In genomic region chr9:35026671-35027070, GRCh38 we compare ENCODE assay signal across 16 cellular contexts. TPM values are rescaled to one million over a fixed set of nuclear protein-coding genes. Genes with fewer than 3 reads are reported as not detected.
DNase-seq lines count a peak whose midpoint lies in the region; ATAC-seq and TF ChIP-seq lines count a peak whose summit lies in the region.
"Had no signal": no experiment of that assay in that cellular context is flagged by ENCODE, and none has a peak within 500 bp of the region (broad histone marks: within the 10 kb centered on the region; RNA-seq: fewer than 3 reads in every experiment).

No MANE protein-coding gene starts in this region.

- no TSS peak for BruUV-seq in HCT116 (replicated peaks; lab: Mats Ljungman, UMichigan)
- no TSS peak for BruUV-seq in Panc1 (replicated peaks; lab: Mats Ljungman, UMichigan)

- H3K9ac ChIP-seq in HCT116 (ENCODE audit: low read length), result no peak overlapping the region

- H3K4me3 ChIP-seq in HCT116 (replicated peaks in 1 of 2; ENCODE audit: low read depth in 1 of 2, low read length in 2 of 2) (no peak overlapping the region), Panc1 (ENCODE audit: low read depth in 2 of 2, low read length in 2 of 2) (no peak overlapping the region), fibroblast of pulmonary artery (replicated peaks; ENCODE audit: low read depth, low read length) (no peak overlapping the region), psoas muscle (no peak overlapping the region), upper lobe of right lung (no peak overlapping the region)
- H3K4me3 ChIP-seq: ovary, thoracic aorta had no signal

- H3K36me3 ChIP-seq in HCT116 (ENCODE audit: control insufficient read depth in 1 of 2, insufficient read depth in 2 of 2, low read length in 2 of 2), result no peaks in the 10 kb centered on the region
- H3K36me3 ChIP-seq in Panc1 (ENCODE audit: control insufficient read depth, insufficient read depth, low read length), result no peaks in the 10 kb centered on the region
- H3K36me3 ChIP-seq in psoas muscle (ENCODE audit: insufficient read depth in 1 of 2, low read depth in 1 of 2), result peaks cover 0 to 61% of the 10 kb centered on the region in 2 donors
- H3K36me3 ChIP-seq in upper lobe of right lung, result no peaks in the 10 kb centered on the region
- H3K36me3 ChIP-seq: ovary had no signal

- TF ChIP-seq CTCF in HCT116 (IDR thresholded peaks at IDR 0.05 in 2 of 3, conservative IDR thresholded peaks at IDR 0.05 in 1 of 3; ENCODE audit: borderline replicate concordance in 1 of 3, insufficient read depth in 1 of 3, low read depth in 2 of 3, low read length in 2 of 3) (no peak), Panc1 (IDR thresholded peaks at IDR 0.05) (no peak), fibroblast of pulmonary artery (IDR thresholded peaks at IDR 0.05; ENCODE audit: low read length, missing control alignments) (no peak), psoas muscle (IDR thresholded peaks at IDR 0.05) (no peak), upper lobe of right lung (IDR thresholded peaks at IDR 0.05) (no peak)

- no peak for TF ChIP-seq RAD21 in HCT116 (IDR thresholded peaks at IDR 0.05; ENCODE audit: low read depth)

- peaks cover 2% of the 10 kb centered on the region for H3K36me3 Mint-ChIP-seq in activated naive CD4-positive, alpha-beta T cell treated with anti-CD3 and anti-CD28 coated beads, Interleukin-2, amount 10 ng/mL, durations not matched to agents 7 days and 5 days

- no peaks in the 10 kb centered on the region for H4K20me1 ChIP-seq in HCT116 (ENCODE audit: insufficient read depth)

- DNase-seq in HCT116 (ENCODE audit: low read depth, low spot score) (no peak), Panc1 (ENCODE audit: low read depth, low spot score) (no peak), fibroblast of pulmonary artery (ENCODE audit: low read depth) (peak; percentile 28), psoas muscle (no peak), upper lobe of right lung (no peak)
- DNase-seq in activated naive CD4-positive, alpha-beta T cell treated with anti-CD3 and anti-CD28 coated beads, Interleukin-2, amount 10 ng/mL, durations not matched to agents 7 days and 5 days, result no peak
- DNase-seq: activated CD4-positive, alpha-beta T cell treated with anti-CD3 and anti-CD28 coated beads for 4 hours; activated naive CD4-positive, alpha-beta T cell treated with anti-CD3 and anti-CD28 coated beads for 36 hours; DMS79; left colon had no signal

- in situ Hi-C loops in Panc1 (cut with HindIII; ENCODE audit: low pct_unique_long_range_greater_than_20kb, low sequenced_read_pairs), result no loop called here

- no peak overlapping the region for H2AFZ ChIP-seq in HCT116 (ENCODE audit: low read depth, low read length, poor library complexity, severe bottlenecking)

- H3K4me2 ChIP-seq in HCT116 (ENCODE audit: low read length), result peak overlapping the region; percentile 38

- no peak for TF ChIP-seq POLR2A in HCT116 (IDR thresholded peaks at IDR 0.05; ENCODE audit: borderline replicate concordance, extremely low read depth, insufficient read depth, insufficient read length)

- H3K9me2 ChIP-seq in HCT116 (ENCODE audit: insufficient read depth), result no peaks in the 10 kb centered on the region

- H3K27ac ChIP-seq in HCT116 (ENCODE audit: low read depth, low read length) (no peak overlapping the region), Panc1 (ENCODE audit: low read length) (peak overlapping the region; percentile 14; the same call in 1 of the 2 replicates), psoas muscle (peak overlapping the region; percentile 64), upper lobe of right lung (no peak overlapping the region)
- H3K27ac ChIP-seq: thoracic aorta had no signal

- no peaks in the 10 kb centered on the region for H3K9me3 Mint-ChIP-seq in activated naive CD4-positive, alpha-beta T cell treated with anti-CD3 and anti-CD28 coated beads, Interleukin-2, amount 10 ng/mL, durations not matched to agents 7 days and 5 days
- H3K9me3 Mint-ChIP-seq: activated naive CD4-positive, alpha-beta T cell treated with anti-CD3 and anti-CD28 coated beads for 36 hours; brain; T-helper 2 cell treated with Interferon-gamma antibody and Interleukin-4, amounts not matched to agents 5 μg/mL and 100 μg/mL, for 36 hours had no signal

- POLR2A ChIA-PET in HCT116 (lab: Charles Lee), result no interaction called here
- POLR2A ChIA-PET in Panc1 (lab: Charles Lee), result interaction anchor here (0.6 to 1.1 kb wide), 2 partner anchors 13 to 37 kb away, joined by 4 to 8 read pairs; partner anchors contain the start of gene DNAJB5

- no peaks in the 10 kb centered on the region for H3K9me3 ChIP-seq in HCT116 (ENCODE audit: control insufficient read depth in 1 of 2, insufficient read depth in 1 of 2, low read depth in 1 of 2, low read length in 2 of 2)
- H3K9me3 ChIP-seq in Panc1 (ENCODE audit: control insufficient read depth, insufficient read depth, low read depth, low read length), result no peaks in the 10 kb centered on the region
- no peaks in the 10 kb centered on the region for H3K9me3 ChIP-seq in psoas muscle
- H3K9me3 ChIP-seq in upper lobe of right lung, result no peaks in the 10 kb centered on the region
- H3K9me3 ChIP-seq: ovary, thoracic aorta had no signal

- H3K27me3 ChIP-seq in HCT116 (ENCODE audit: insufficient read depth, low read length) (no peaks in the 10 kb centered on the region), Panc1 (ENCODE audit: control insufficient read depth, insufficient read depth, low read length) (no peaks in the 10 kb centered on the region), psoas muscle (ENCODE audit: insufficient read depth in 3 of 3, low read length in 2 of 3) (no peaks in the 10 kb centered on the region), upper lobe of right lung (no peaks in the 10 kb centered on the region)
- H3K27me3 ChIP-seq: ovary had no signal

- intact Hi-C loops in HCT116 (cut with micrococcal nuclease) (no loop called here), Panc1 (cut with micrococcal nuclease; ENCODE audit: unreplicated experiment) (loop anchor here (1.0 kb wide), 1 partner anchor 30 kb away; no protein-coding TSS in a partner anchor), psoas muscle (cut with DNase I) (no loop called here), upper lobe of right lung (cut with DNase I) (no loop called here)

- RAD21 ChIA-PET in HCT116 (lab: Charles Lee; ENCODE audit: low non-redundant PET in 1 of 2, low total read pairs in 2 of 2, uncharacterized antibody in 2 of 2, unreplicated experiment in 2 of 2), result no interaction called here

- 77 to 85% (median 80%) methylated on average over 3 of the region's 3 CpGs for WGBS in psoas muscle, 3 donors

- H3K4me1 ChIP-seq in HCT116 (ENCODE audit: control insufficient read depth in 1 of 2, insufficient read depth in 2 of 2, low read length in 2 of 2), result peaks cover 4 to 23% of the 10 kb centered on the region in 2 experiments; a peak in 2 of 4 replicates
- peaks cover 12% of the 10 kb centered on the region for H3K4me1 ChIP-seq in Panc1 (ENCODE audit: control insufficient read depth, insufficient read depth, low read length)
- H3K4me1 ChIP-seq in psoas muscle, result peaks cover 22% of the 10 kb centered on the region
- no peaks in the 10 kb centered on the region for H3K4me1 ChIP-seq in upper lobe of right lung

- CTCF ChIA-PET in HCT116 (lab: Charles Lee) (interaction anchor here (0.9 to 2.1 kb wide), 2 partner anchors 32 to 41 kb away, joined by 4 read pairs; no protein-coding TSS in a partner anchor), Panc1 (lab: Charles Lee) (no interaction called here)
- CTCF ChIA-PET in activated naive CD4-positive, alpha-beta T cell treated with anti-CD3 and anti-CD28 coated beads, Interleukin-2, amount 10 ng/mL, durations not matched to agents 7 days and 5 days (lab: Charles Lee), result interaction anchor here (1.4 kb wide), 1 partner anchor 127 kb away, joined by 3 read pairs; no protein-coding TSS in a partner anchor

- H3K27ac Mint-ChIP-seq in activated naive CD4-positive, alpha-beta T cell treated with anti-CD3 and anti-CD28 coated beads, Interleukin-2, amount 10 ng/mL, durations not matched to agents 7 days and 5 days, result no peak overlapping the region
- H3K27ac Mint-ChIP-seq: activated naive CD4-positive, alpha-beta T cell treated with anti-CD3 and anti-CD28 coated beads for 36 hours; brain; T-helper 2 cell treated with Interferon-gamma antibody and Interleukin-4, amounts not matched to agents 5 μg/mL and 100 μg/mL, for 36 hours had no signal

- H3K79me2 ChIP-seq in HCT116 (ENCODE audit: insufficient read depth, low read length), result no peaks in the 10 kb centered on the region

- H3K4me1 Mint-ChIP-seq in activated naive CD4-positive, alpha-beta T cell treated with anti-CD3 and anti-CD28 coated beads, Interleukin-2, amount 10 ng/mL, durations not matched to agents 7 days and 5 days, result peaks cover 32% of the 10 kb centered on the region
- H3K4me1 Mint-ChIP-seq: brain had no signal

- H3K4me3 Mint-ChIP-seq in activated naive CD4-positive, alpha-beta T cell treated with anti-CD3 and anti-CD28 coated beads, Interleukin-2, amount 10 ng/mL, durations not matched to agents 7 days and 5 days, result no peak overlapping the region
- H3K4me3 Mint-ChIP-seq: activated naive CD4-positive, alpha-beta T cell treated with anti-CD3 and anti-CD28 coated beads for 36 hours; brain; T-helper 2 cell treated with Interferon-gamma antibody and Interleukin-4, amounts not matched to agents 5 μg/mL and 100 μg/mL, for 36 hours had no signal

- H3K27me3 Mint-ChIP-seq in activated naive CD4-positive, alpha-beta T cell treated with anti-CD3 and anti-CD28 coated beads, Interleukin-2, amount 10 ng/mL, durations not matched to agents 7 days and 5 days, result no peaks in the 10 kb centered on the region
- H3K27me3 Mint-ChIP-seq: brain had no signal

- ATAC-seq in HCT116 (peak; percentile 8; the same call in 1 of the 2 replicates), Panc1 (peak; percentile 70), psoas muscle (peak in 2 of 4 donors; percentile 34), HG03571 (IDR thresholded peaks at IDR 0.05; ENCODE audit: unreplicated experiment) (no peak), HG03135 (IDR thresholded peaks at IDR 0.05; ENCODE audit: unreplicated experiment) (no peak), upper lobe of right lung (no peak)
- ATAC-seq: left colon had no signal

RNA-seq across cellular contexts. Expression of gene DNAJB5, which starts 37.1 kb away (rescaled TPM):
- total RNA-seq in HCT116 (2021; ENCODE audit: unreplicated experiment), result 3.6 TPM
- 4.2 and 4.7 TPM in 2 replicates for polyA plus RNA-seq in HCT116 (2012)
- 9.7 TPM for total RNA-seq in Panc1 (2021; ENCODE audit: unreplicated experiment)
- 13.9 TPM for polyA plus RNA-seq in Panc1 (2012; ENCODE audit: insufficient read length)
- 100 to 1,000 TPM in 2 of 4 donors, 10 to 100 TPM in 2; 74.4 to 260 (median 152) TPM for total RNA-seq in psoas muscle
- polyA plus RNA-seq in psoas muscle, result 100 to 1,000 TPM in 2 of 3 donors, 10 to 100 TPM in 1; 44.2 to 148 (median 145) TPM
- 8.3 TPM for total RNA-seq in upper lobe of right lung

RNA-seq across cellular contexts. Expression of gene VCP, which starts 45.8 kb away (rescaled TPM):
- 170 TPM for total RNA-seq in HCT116 (2021; ENCODE audit: unreplicated experiment)
- polyA plus RNA-seq in HCT116 (2012), result 169 and 178 TPM in 2 replicates
- total RNA-seq in Panc1 (2021; ENCODE audit: unreplicated experiment), result 472 TPM
- polyA plus RNA-seq in Panc1 (2012; ENCODE audit: insufficient read length), result 419 TPM
- 100 to 1,000 TPM; 362 to 491 (median 403) TPM for total RNA-seq in psoas muscle
- polyA plus RNA-seq in psoas muscle, result 100 to 1,000 TPM; 237 to 412 (median 384) TPM
- total RNA-seq in upper lobe of right lung, result 185 TPM

RNA-seq across cellular contexts. Expression of gene FANCG, which starts 53.1 kb away (rescaled TPM):
- total RNA-seq in HCT116 (2021; ENCODE audit: unreplicated experiment), result 82.3 TPM
- 51.5 and 67.5 TPM in 2 replicates for polyA plus RNA-seq in HCT116 (2012)
- total RNA-seq in Panc1 (2021; ENCODE audit: unreplicated experiment), result 73.8 TPM
- polyA plus RNA-seq in Panc1 (2012; ENCODE audit: insufficient read length), result 36.9 TPM
- 1 to 10 TPM; 2.9 to 6.0 (median 3.7) TPM for total RNA-seq in psoas muscle
- 1 to 10 TPM; 1.6 to 4.5 (median 4.2) TPM for polyA plus RNA-seq in psoas muscle
- total RNA-seq in upper lobe of right lung, result 9.4 TPM

Comparison
In these comparisons a context has a peak if more than half of its experiments do, and no peak if none do; other contexts are left out.
1. ATAC-seq: peak in HCT116 (single experiment) and Panc1 (single experiment); none in HG03571 (single experiment), HG03135 (single experiment) and upper lobe of right lung (single experiment).
2. H3K27ac ChIP-seq: peak in Panc1 (single experiment) and psoas muscle (single experiment); none in HCT116 (single experiment) and upper lobe of right lung (single experiment).